ENCODE assay signal across 1 cellular context in genomic region chr13:113725329-113726105, GRCh38.
TF ChIP-seq lines count a peak whose summit lies in the region.

No MANE protein-coding gene starts in this region.

TF ChIP-seq in H1, 55 proteins besides CTCF, POLR2A, EP300 and RAD21:
- peak; percentile 87 for TF ChIP-seq SP1 (IDR thresholded peaks at IDR 0.05; ENCODE audit: low read depth, low read length)
- TF ChIP-seq SP4 (IDR thresholded peaks at IDR 0.05; ENCODE audit: low read length), result peak; percentile 99
- peak; percentile 61; the same call in 1 of the 2 replicates for TF ChIP-seq CHD2 (IDR thresholded peaks at IDR 0.05; ENCODE audit: low read length)
